In the genomic region with DNA sequence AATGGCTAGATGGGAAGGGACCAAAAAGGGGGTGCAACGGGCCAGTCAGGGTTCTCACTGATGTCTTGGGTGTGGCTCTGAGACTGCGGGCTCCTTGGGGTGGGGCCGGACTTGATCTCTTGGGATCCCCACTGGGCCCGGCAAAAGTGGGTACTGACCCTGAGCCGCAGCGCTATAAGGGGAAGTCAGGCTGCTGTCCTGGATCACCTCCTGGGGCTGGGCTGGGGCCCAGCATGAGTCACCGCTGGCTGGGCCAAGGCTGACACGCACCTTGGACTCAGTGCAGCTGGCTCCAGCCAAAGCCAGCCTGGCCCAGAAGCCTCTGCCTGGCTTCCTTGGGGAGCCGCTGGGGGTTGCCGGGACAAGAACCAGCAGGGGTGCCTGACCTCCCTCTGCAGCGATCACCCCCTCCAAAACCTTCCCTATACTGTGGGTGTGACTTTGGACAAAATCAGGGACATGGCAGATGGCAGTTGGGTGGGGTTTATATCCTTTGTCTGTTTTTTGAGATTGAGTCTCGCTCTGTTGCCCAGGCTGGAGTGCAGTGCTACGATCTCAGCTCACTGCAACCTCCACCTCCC, we compare ENCODE assay signal across 8 cellular contexts. TPM values are rescaled to one million over a fixed set of nuclear protein-coding genes. Genes with fewer than 3 reads are reported as not detected.
DNase-seq lines count a peak whose midpoint lies in the region; ATAC-seq and TF ChIP-seq lines count a peak whose summit lies in the region.

No MANE protein-coding gene starts in this region.

- H3K4me3 ChIP-seq in cardiac fibroblast (replicated peaks in 1 of 2; ENCODE audit: low read depth in 2 of 2, low read length in 2 of 2) (no peak overlapping the region), suprapubic skin (peak overlapping the region; percentile 25)

- no peak for TF ChIP-seq EP300 in suprapubic skin (IDR thresholded peaks at IDR 0.05)

- H3K9me3 ChIP-seq in suprapubic skin: no peaks in the 10 kb centered on the region

- TF ChIP-seq POLR2A in suprapubic skin (IDR thresholded peaks at IDR 0.05): peak in 1 of 2 donors; percentile 25

- WGBS in suprapubic skin: 20% methylated on average over 6 of the region's 13 CpGs

- H3K4me1 ChIP-seq in suprapubic skin: peaks cover 51% of the 10 kb centered on the region

- peaks cover 12% of the 10 kb centered on the region for H3K36me3 ChIP-seq in suprapubic skin

- no peak for TF ChIP-seq CTCF in cardiac fibroblast (IDR thresholded peaks at IDR 0.05; ENCODE audit: low read depth, low read length)
- no peak for TF ChIP-seq CTCF in suprapubic skin (IDR thresholded peaks at IDR 0.05)

- DNase-seq in DMS53 treated with DMSO at 0.1 percent for 48 hours (lab: John Stamatoyannopoulos, UW; ENCODE audit: unreplicated experiment): peak; percentile 22
- DNase-seq in NCI-H446 treated with DMSO at 0.1 percent for 48 hours (lab: John Stamatoyannopoulos, UW): peak; percentile 86
- peak; percentile 90 to 92 for DNase-seq in cardiac fibroblast (ENCODE audit: low read depth in 2 of 2)
- peak; percentile 94 for DNase-seq in left lobe of liver (ENCODE audit: low spot score)
- peak; percentile 92 to 93 for DNase-seq in suprapubic skin (ENCODE audit: low spot score in 2 of 2)
- no peak for DNase-seq in NCI-H2171 (lab: John Stamatoyannopoulos, UW)
- no peak for DNase-seq in COR-L47 (lab: John Stamatoyannopoulos, UW)

- H3K27ac ChIP-seq in suprapubic skin: peak overlapping the region; percentile 67

- peak; percentile 82 for ATAC-seq in left lobe of liver
- ATAC-seq in GM21390 (IDR thresholded peaks at IDR 0.05; ENCODE audit: unreplicated experiment): no peak

- no peaks in the 10 kb centered on the region for H3K27me3 ChIP-seq in suprapubic skin

RNA-seq across cellular contexts. Expression of a gene that starts 0.6 kb away (rescaled TPM):
- total RNA-seq in left lobe of liver (2.8 TPM), suprapubic skin (10 to 100 TPM in 3 of 4 donors, 1 to 10 TPM in 1; 8.1 to 27.6 (median 13.6) TPM)

RNA-seq across cellular contexts. Expression of a gene that starts 6.6 kb away (rescaled TPM):
- total RNA-seq in left lobe of liver (47.4 TPM), suprapubic skin (100 to 1,000 TPM; 330 to 579 (median 396) TPM)

RNA-seq across cellular contexts. Expression of a gene that starts 48.0 kb away (rescaled TPM):
- total RNA-seq in left lobe of liver (53.3 TPM), suprapubic skin (100 to 1,000 TPM in 2 of 4 donors, 10 to 100 TPM in 2; 53.1 to 115 (median 103) TPM)

RNA-seq across cellular contexts. Expression of a gene that starts 48.6 kb away (rescaled TPM):
- total RNA-seq in left lobe of liver: 0.60 TPM
- 1 to 10 TPM in 1 of 4 donors, under 1 TPM in 1, not detected in 2; 0.47 to 2.0 TPM for total RNA-seq in suprapubic skin

Comparison
In these comparisons a context has a peak if more than half of its experiments do, and no peak if none do; other contexts are left out.
1. DNase-seq: peak in DMS53 treated with DMSO at 0.1 percent for 48 hours (single experiment), NCI-H446 treated with DMSO at 0.1 percent for 48 hours (single experiment), cardiac fibroblast (2 of 2), left lobe of liver (single experiment) and suprapubic skin (2 of 2); none in NCI-H2171 (single experiment) and COR-L47 (single experiment).